ENCODE assay signal across 20 cellular contexts in genomic region chr7:112108984-112109383, GRCh38.
"Had no signal": no experiment of that assay in that cellular context is flagged by ENCODE, and none has a peak within 500 bp of the region (broad histone marks: within the 10 kb centered on the region; RNA-seq: fewer than 3 reads in every experiment).

No MANE protein-coding gene starts in this region.

- H3K9me3 ChIP-seq: esophagus muscularis mucosa, lower lobe of right lung, tibial artery had no signal

- H3K4me3 Mint-ChIP-seq: activated CD4-positive, alpha-beta T cell treated with anti-CD3 and anti-CD28 coated beads, Interleukin-2, amount 10 ng/mL, durations not matched to agents 24 days and 14 days; activated CD8-positive, alpha-beta T cell treated with anti-CD3 and anti-CD28 coated beads for 36 hours; activated naive CD4-positive, alpha-beta T cell treated with anti-CD3 and anti-CD28 coated beads, Interleukin-2, amount 10 ng/mL, durations not matched to agents 7 days and 5 days; activated naive CD8-positive, alpha-beta T cell treated with anti-CD3 and anti-CD28 coated beads, Interleukin-2, amount 50 U/mL, for 24 hours; activated T-cell treated with anti-CD3 and anti-CD28 coated beads, Interleukin-2, amount 50 U/mL, for 4 hours; brain; immature natural killer cell had no signal

- H3K4me1 Mint-ChIP-seq: activated CD4-positive, alpha-beta T cell treated with anti-CD3 and anti-CD28 coated beads, Interleukin-2, amount 10 ng/mL, durations not matched to agents 24 days and 14 days; activated naive CD4-positive, alpha-beta T cell treated with anti-CD3 and anti-CD28 coated beads, Interleukin-2, amount 10 ng/mL, durations not matched to agents 7 days and 5 days; activated naive CD8-positive, alpha-beta T cell treated with anti-CD3 and anti-CD28 coated beads, Interleukin-2, amount 50 U/mL, for 24 hours; immature natural killer cell had no signal

- ATAC-seq: activated CD8-positive, alpha-beta T cell treated with anti-CD3 and anti-CD28 coated beads for 36 hours; activated naive CD8-positive, alpha-beta T cell treated with anti-CD3 and anti-CD28 coated beads, Interleukin-2, amount 50 U/mL, for 24 hours; activated T-cell treated with anti-CD3 and anti-CD28 coated beads, Interleukin-2, amount 50 U/mL, for 4 hours; lower lobe of right lung had no signal

- H3K36me3 ChIP-seq: esophagus muscularis mucosa, lower lobe of right lung, tibial artery had no signal

- H3K27me3 ChIP-seq: esophagus muscularis mucosa, tibial artery had no signal

- DNase-seq: activated CD4-positive, alpha-beta T cell treated with anti-CD3 and anti-CD28 coated beads, Interleukin-2, amount 10 ng/mL, durations not matched to agents 24 days and 14 days; activated CD8-positive, alpha-beta T cell treated with anti-CD3 and anti-CD28 coated beads for 36 hours; activated naive CD4-positive, alpha-beta T cell treated with anti-CD3 and anti-CD28 coated beads, Interleukin-2, amount 10 ng/mL, durations not matched to agents 7 days and 5 days; activated naive CD8-positive, alpha-beta T cell treated with anti-CD3 and anti-CD28 coated beads, Interleukin-2, amount 50 U/mL, for 24 hours; activated T-cell treated with anti-CD3 and anti-CD28 coated beads, Interleukin-2, amount 50 U/mL, for 4 hours; central memory CD4-positive, alpha-beta T cell; effector CD4-positive, alpha-beta T cell; immature natural killer cell; lower lobe of right lung; occipital lobe; retina; stimulated activated CD8-positive, alpha-beta memory T cell treated with anti-CD3 and anti-CD28 coated beads, Interleukin-4, amount 100 ng/mL, for 48 hours; stimulated activated naive CD4-positive, alpha-beta T cell; T1000; tibial artery had no signal

- H3K27ac ChIP-seq: coronary artery, esophagus muscularis mucosa, lower lobe of right lung, tibial artery had no signal

- H3K36me3 Mint-ChIP-seq: activated naive CD4-positive, alpha-beta T cell treated with anti-CD3 and anti-CD28 coated beads, Interleukin-2, amount 10 ng/mL, durations not matched to agents 7 days and 5 days; brain; immature natural killer cell had no signal

- H3K27ac Mint-ChIP-seq: activated CD4-positive, alpha-beta T cell treated with anti-CD3 and anti-CD28 coated beads, Interleukin-2, amount 10 ng/mL, durations not matched to agents 24 days and 14 days; activated CD8-positive, alpha-beta T cell treated with anti-CD3 and anti-CD28 coated beads for 36 hours; activated naive CD4-positive, alpha-beta T cell treated with anti-CD3 and anti-CD28 coated beads, Interleukin-2, amount 10 ng/mL, durations not matched to agents 7 days and 5 days; activated naive CD8-positive, alpha-beta T cell treated with anti-CD3 and anti-CD28 coated beads, Interleukin-2, amount 50 U/mL, for 24 hours; immature natural killer cell had no signal

- H3K4me3 ChIP-seq: coronary artery, esophagus muscularis mucosa, lower lobe of right lung, tibial artery had no signal

- H3K9me3 Mint-ChIP-seq: activated CD4-positive, alpha-beta T cell treated with anti-CD3 and anti-CD28 coated beads, Interleukin-2, amount 10 ng/mL, durations not matched to agents 24 days and 14 days; activated CD8-positive, alpha-beta T cell treated with anti-CD3 and anti-CD28 coated beads for 36 hours; activated naive CD4-positive, alpha-beta T cell treated with anti-CD3 and anti-CD28 coated beads, Interleukin-2, amount 10 ng/mL, durations not matched to agents 7 days and 5 days; activated naive CD8-positive, alpha-beta T cell treated with anti-CD3 and anti-CD28 coated beads, Interleukin-2, amount 50 U/mL, for 24 hours; activated T-cell treated with anti-CD3 and anti-CD28 coated beads, Interleukin-2, amount 50 U/mL, for 4 hours; brain had no signal

- FAIRE-seq: endothelial cell of umbilical vein, urothelium cell line had no signal

- H3K27me3 Mint-ChIP-seq: activated CD4-positive, alpha-beta T cell treated with anti-CD3 and anti-CD28 coated beads, Interleukin-2, amount 10 ng/mL, durations not matched to agents 24 days and 14 days; activated CD8-positive, alpha-beta T cell treated with anti-CD3 and anti-CD28 coated beads for 36 hours; activated naive CD4-positive, alpha-beta T cell treated with anti-CD3 and anti-CD28 coated beads, Interleukin-2, amount 10 ng/mL, durations not matched to agents 7 days and 5 days; brain had no signal
